1 cellular context compared by ENCODE assay signal in the genomic region with DNA sequence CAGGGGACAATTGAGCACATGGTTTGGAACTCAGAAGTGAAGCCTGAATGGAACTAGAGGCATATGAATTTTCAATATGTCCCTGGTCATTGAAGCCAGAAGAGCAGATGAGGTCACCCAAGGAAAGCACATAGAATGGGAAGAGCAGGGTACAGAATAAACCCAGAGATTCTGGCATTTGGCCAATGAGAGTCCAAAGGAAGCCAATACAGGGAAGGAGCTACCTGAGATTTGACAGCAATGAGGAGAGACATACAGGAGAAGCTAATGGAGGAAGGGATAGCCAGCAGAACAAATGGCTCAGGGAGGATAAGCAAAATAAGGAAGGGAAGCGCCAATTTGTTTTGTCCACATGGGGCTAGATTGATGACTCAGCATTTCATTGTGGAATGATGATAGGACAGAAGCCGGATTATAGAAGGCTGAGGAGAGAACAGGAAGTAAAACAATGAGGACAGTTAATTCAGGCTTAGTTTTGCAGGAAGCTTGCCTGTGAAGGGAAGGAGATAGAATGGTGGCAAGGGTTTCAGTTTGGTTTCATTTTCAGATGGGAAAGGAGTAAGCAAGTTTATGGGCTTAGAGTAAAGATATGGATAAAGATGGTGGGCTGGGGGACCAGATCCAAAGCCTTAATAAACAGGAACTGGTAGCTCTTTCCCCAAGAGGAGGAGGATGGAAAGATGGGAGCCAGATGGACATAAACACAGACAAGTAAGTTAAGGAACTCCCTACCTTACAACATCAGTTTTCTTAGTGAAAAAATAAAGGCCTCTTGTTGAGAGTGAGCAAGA.
TF ChIP-seq lines count a peak whose summit lies in the region.

No MANE protein-coding gene starts in this region.

TF ChIP-seq in SK-N-SH treated with all-trans-retinoic acid at 6 μM for 48 hours, 23 proteins besides CTCF, POLR2A, EP300 and RAD21 (continued from another document):
- TF ChIP-seq, protein P1, sequence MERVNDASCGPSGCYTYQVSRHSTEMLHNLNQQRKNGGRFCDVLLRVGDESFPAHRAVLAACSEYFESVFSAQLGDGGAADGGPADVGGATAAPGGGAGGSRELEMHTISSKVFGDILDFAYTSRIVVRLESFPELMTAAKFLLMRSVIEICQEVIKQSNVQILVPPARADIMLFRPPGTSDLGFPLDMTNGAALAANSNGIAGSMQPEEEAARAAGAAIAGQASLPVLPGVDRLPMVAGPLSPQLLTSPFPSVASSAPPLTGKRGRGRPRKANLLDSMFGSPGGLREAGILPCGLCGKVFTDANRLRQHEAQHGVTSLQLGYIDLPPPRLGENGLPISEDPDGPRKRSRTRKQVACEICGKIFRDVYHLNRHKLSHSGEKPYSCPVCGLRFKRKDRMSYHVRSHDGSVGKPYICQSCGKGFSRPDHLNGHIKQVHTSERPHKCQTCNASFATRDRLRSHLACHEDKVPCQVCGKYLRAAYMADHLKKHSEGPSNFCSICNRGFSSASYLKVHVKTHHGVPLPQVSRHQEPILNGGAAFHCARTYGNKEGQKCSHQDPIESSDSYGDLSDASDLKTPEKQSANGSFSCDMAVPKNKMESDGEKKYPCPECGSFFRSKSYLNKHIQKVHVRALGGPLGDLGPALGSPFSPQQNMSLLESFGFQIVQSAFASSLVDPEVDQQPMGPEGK (CRISPR knock-in tag; IDR thresholded peaks at IDR 0.05; ENCODE audit: borderline replicate concordance), result no peak
- no peak for TF ChIP-seq ZFP3 (CRISPR knock-in tag; IDR thresholded peaks at IDR 0.05)
- no peak for TF ChIP-seq SNAI2 (CRISPR knock-in tag; IDR thresholded peaks at IDR 0.05)
TF ChIP-seq in SK-N-SH treated with all-trans-retinoic acid at 6 μM for 48 hours: peak in this region for 0.
